10 cellular contexts compared by ENCODE assay signal in the genomic region with DNA sequence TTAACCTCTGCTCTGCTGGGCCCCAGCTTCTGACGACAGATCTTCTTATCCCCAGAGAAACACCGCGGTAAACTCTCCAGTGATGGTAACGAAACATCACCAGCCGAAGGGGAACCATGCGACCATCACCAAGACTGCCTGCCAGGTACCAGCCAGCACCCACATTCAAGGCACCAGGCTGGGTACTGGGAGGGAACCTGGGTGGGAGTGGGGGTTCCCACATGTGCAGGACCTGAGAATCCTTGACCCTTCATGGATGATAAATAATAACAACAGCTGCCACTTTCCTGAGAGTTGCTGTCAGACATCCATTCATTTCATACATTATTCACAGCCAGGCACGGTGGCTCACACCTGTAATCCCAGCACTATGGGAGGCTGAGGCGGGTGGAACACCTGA. TPM values are rescaled to one million over a fixed set of nuclear protein-coding genes. Genes with fewer than 3 reads are reported as not detected.
"Had no signal": no experiment of that assay in that cellular context is flagged by ENCODE, and none has a peak within 500 bp of the region (broad histone marks: within the 10 kb centered on the region; RNA-seq: fewer than 3 reads in every experiment).

No MANE protein-coding gene starts in this region.

- DNase-seq: GM23248, GOT3, H7, HFFc6, KBM-7 had no signal

- ATAC-seq: HCT116 had no signal

- H3K36me3 ChIP-seq: HAP-1 had no signal

- H3K4me2 ChIP-seq: KMS-11 had no signal

- H3K9me3 ChIP-seq: HAP-1 had no signal

- H2AFZ ChIP-seq: GM23248 had no signal

- H3K27ac ChIP-seq: GM23248, KMS-11 had no signal

- H3K4me3 ChIP-seq: GM23248, HAP-1 had no signal

RNA-seq across cellular contexts. Expression of a gene that starts 20.8 kb away (rescaled TPM):
- total RNA-seq: H4, HFFc6, HT-29 had no signal

RNA-seq across cellular contexts. Expression of a gene that starts 48.3 kb away (rescaled TPM):
- total RNA-seq: HT-29 had no signal

RNA-seq across cellular contexts. Expression of a gene that starts 49.7 kb away (rescaled TPM):
- total RNA-seq: GM23248, H4, HT-29 had no signal
